In the genomic region with DNA sequence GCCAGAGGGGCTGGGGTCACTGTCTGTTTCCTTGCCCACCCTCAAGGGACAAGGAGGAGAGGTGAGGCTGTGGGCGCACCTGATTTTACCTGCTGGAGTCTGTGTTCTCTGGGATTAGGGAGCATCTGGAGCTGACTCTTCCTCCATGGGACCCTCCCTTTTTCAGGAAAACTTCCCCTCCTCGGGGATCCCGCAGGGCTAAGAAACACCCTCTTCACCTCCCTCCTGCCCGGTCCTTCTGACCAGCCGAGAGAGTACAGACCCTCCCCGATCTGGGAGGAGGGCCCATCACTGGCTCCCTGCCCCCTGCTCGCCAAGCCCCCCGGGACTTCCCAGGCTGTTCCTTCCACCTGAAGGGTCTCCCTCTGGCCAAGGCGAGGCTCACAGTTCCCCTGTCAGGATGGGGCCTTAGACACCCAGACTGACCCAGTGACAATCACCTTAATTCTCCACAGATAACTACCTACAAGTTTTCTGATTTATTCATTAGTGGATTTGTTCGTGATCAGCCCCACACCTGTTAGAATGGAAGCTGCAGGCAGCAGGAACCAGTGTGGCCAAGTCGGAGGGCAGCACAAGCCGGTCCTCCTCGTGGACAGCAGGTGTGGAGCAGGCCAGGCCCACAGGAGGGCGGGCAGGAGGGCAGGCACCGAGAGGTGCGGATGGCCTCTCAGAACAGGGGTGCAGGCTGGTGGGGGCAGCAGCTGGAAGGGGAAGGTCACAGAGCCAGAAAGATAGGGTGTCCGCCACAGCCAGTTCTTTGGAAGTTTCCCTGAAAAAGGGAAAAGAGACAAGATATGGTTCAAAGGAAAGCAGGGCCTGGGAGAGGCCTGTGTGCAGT, we compare ENCODE assay signal across 1 cellular context.
TF ChIP-seq lines count a peak whose summit lies in the region.

No MANE protein-coding gene starts in this region.

TF ChIP-seq in IMR-90, 13 proteins besides CTCF, POLR2A, EP300 and RAD21:
- TF ChIP-seq, protein P1, sequence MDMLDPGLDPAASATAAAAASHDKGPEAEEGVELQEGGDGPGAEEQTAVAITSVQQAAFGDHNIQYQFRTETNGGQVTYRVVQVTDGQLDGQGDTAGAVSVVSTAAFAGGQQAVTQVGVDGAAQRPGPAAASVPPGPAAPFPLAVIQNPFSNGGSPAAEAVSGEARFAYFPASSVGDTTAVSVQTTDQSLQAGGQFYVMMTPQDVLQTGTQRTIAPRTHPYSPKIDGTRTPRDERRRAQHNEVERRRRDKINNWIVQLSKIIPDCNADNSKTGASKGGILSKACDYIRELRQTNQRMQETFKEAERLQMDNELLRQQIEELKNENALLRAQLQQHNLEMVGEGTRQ (IDR thresholded peaks at IDR 0.05; ENCODE audit: low read depth, low read length), result no peak
- TF ChIP-seq SMC3 (IDR thresholded peaks at IDR 0.05; ENCODE audit: low read depth, low read length), result no peak
- TF ChIP-seq BHLHE40 (IDR thresholded peaks at IDR 0.05; ENCODE audit: low read depth, low read length), result no peak
- TF ChIP-seq, protein P2, sequence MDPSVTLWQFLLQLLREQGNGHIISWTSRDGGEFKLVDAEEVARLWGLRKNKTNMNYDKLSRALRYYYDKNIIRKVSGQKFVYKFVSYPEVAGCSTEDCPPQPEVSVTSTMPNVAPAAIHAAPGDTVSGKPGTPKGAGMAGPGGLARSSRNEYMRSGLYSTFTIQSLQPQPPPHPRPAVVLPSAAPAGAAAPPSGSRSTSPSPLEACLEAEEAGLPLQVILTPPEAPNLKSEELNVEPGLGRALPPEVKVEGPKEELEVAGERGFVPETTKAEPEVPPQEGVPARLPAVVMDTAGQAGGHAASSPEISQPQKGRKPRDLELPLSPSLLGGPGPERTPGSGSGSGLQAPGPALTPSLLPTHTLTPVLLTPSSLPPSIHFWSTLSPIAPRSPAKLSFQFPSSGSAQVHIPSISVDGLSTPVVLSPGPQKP (IDR thresholded peaks at IDR 0.05; ENCODE audit: borderline replicate concordance, low read depth, low read length), result no peak
- TF ChIP-seq RCOR1 (IDR thresholded peaks at IDR 0.05; ENCODE audit: insufficient replicate concordance, low read length), result no peak
- TF ChIP-seq CEBPB (IDR thresholded peaks at IDR 0.05; ENCODE audit: low read depth, low read length), result no peak
- no peak for TF ChIP-seq RFX5 (IDR thresholded peaks at IDR 0.05; ENCODE audit: low read depth, low read length)
- no peak for TF ChIP-seq MXI1 (IDR thresholded peaks at IDR 0.05; ENCODE audit: borderline replicate concordance, low read depth, low read length)
- TF ChIP-seq FOS (IDR thresholded peaks at IDR 0.05; ENCODE audit: low read depth, low read length), result no peak
- no peak for TF ChIP-seq NFE2L2 (IDR thresholded peaks at IDR 0.05; ENCODE audit: low read depth, low read length)
- TF ChIP-seq MAFK (IDR thresholded peaks at IDR 0.05; ENCODE audit: low read depth, low read length), result no peak
- TF ChIP-seq CHD1 (IDR thresholded peaks at IDR 0.05; ENCODE audit: low read depth, low read length), result no peak
